In the genomic region with DNA sequence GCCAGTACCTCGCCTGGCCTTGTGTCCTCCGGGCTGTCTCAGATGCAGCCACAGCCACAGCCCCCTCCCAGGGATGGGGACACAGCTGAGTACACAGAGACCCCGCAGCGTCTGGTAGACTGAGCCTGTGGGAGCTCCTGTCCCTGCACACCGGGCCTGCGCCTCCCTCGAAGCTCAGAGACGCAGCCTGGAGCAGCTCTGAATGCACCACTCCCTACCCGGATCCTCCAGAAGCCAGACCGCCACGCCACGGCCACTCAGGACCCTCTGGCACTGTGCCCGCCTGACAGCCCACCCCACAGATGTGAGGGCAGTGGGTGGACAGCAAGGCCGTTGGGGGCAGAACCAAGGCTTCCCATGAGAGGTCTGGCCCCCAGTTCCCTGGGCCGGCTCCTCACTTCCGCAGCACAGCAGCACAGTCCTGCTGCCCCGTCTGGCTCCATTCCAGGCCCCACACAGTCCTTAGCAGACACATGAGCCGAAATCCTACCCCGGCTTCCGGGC, we compare ENCODE assay signal across 21 cellular contexts. TPM values are rescaled to one million over a fixed set of nuclear protein-coding genes. Genes with fewer than 3 reads are reported as not detected.
DNase-seq lines count a peak whose midpoint lies in the region; ATAC-seq and TF ChIP-seq lines count a peak whose summit lies in the region.
"Had no signal": no experiment of that assay in that cellular context is flagged by ENCODE, and none has a peak within 500 bp of the region (broad histone marks: within the 10 kb centered on the region; RNA-seq: fewer than 3 reads in every experiment).

No MANE protein-coding gene starts in this region.

- H3K27ac ChIP-seq in right cardiac atrium (ENCODE audit: low read length) (no peak overlapping the region), osteoblast (ENCODE audit: low read depth, low read length) (no peak overlapping the region), prostate gland (no peak overlapping the region)

- no peaks in the 10 kb centered on the region for H3K27me3 Mint-ChIP-seq in chondrocyte (ENCODE audit: low read depth)
- H3K27me3 Mint-ChIP-seq in activated T-cell treated with anti-CD3 and anti-CD28 coated beads, Interleukin-2, amount 50 U/mL, for 24 hours: peaks cover 32% of the 10 kb centered on the region

- intact Hi-C loops in right cardiac atrium (cut with DNase I): no loop called here
- intact Hi-C loops in left cardiac atrium (cut with DNase I): no loop called here
- intact Hi-C loops in prostate gland (cut with DNase I): no loop called here

- H4K20me1 ChIP-seq in osteoblast (ENCODE audit: insufficient read depth, low read length): no peaks in the 10 kb centered on the region

- TF ChIP-seq CTCF in chondrocyte (IDR thresholded peaks at IDR 0.05) (no peak), osteoblast (IDR thresholded peaks at IDR 0.05; ENCODE audit: extremely low read depth, low read depth, low read length) (no peak), prostate gland (IDR thresholded peaks at IDR 0.05) (no peak)

- no peaks in the 10 kb centered on the region for H3K27me3 ChIP-seq in right cardiac atrium (ENCODE audit: control insufficient read depth, insufficient read depth)
- H3K27me3 ChIP-seq in osteoblast (ENCODE audit: insufficient read depth, low read length): peaks cover 15% of the 10 kb centered on the region
- H3K27me3 ChIP-seq in prostate gland (replicated peaks; ENCODE audit: insufficient read depth): no peaks in the 10 kb centered on the region
- H3K27me3 ChIP-seq: MG63 had no signal

- H3K4me1 ChIP-seq in right cardiac atrium (ENCODE audit: control insufficient read depth, insufficient read depth, low read length) (peaks cover 8% of the 10 kb centered on the region), osteoblast (ENCODE audit: insufficient read depth, low read length) (no peaks in the 10 kb centered on the region), prostate gland (replicated peaks) (no peaks in the 10 kb centered on the region)

- no peaks in the 10 kb centered on the region for H3K9me3 Mint-ChIP-seq in chondrocyte (ENCODE audit: low read depth)
- no peaks in the 10 kb centered on the region for H3K9me3 Mint-ChIP-seq in activated T-cell treated with anti-CD3 and anti-CD28 coated beads, Interleukin-2, amount 50 U/mL, for 24 hours
- H3K9me3 Mint-ChIP-seq: CD8-positive, alpha-beta memory T cell had no signal

- H3K79me2 ChIP-seq in osteoblast (ENCODE audit: insufficient read depth, low read length): no peaks in the 10 kb centered on the region

- no peak overlapping the region for H2AFZ ChIP-seq in osteoblast (ENCODE audit: low read length)

- no peaks in the 10 kb centered on the region for H3K36me3 Mint-ChIP-seq in chondrocyte (ENCODE audit: low read depth)
- H3K36me3 Mint-ChIP-seq in activated T-cell treated with anti-CD3 and anti-CD28 coated beads, Interleukin-2, amount 50 U/mL, for 24 hours (ENCODE audit: low read depth): no peaks in the 10 kb centered on the region
- H3K36me3 Mint-ChIP-seq: CD8-positive, alpha-beta memory T cell; IgD-negative memory B cell had no signal

- TF ChIP-seq POLR2A in prostate gland (IDR thresholded peaks at IDR 0.05): no peak

- WGBS in right cardiac atrium: 70% methylated on average over 20 of the region's 20 CpGs
- WGBS in prostate gland: 85% methylated on average over 20 of the region's 20 CpGs

- H3K9me3 ChIP-seq in right cardiac atrium (ENCODE audit: control insufficient read depth, low read length): no peaks in the 10 kb centered on the region
- H3K9me3 ChIP-seq in osteoblast (ENCODE audit: low read depth, low read length): no peaks in the 10 kb centered on the region
- no peaks in the 10 kb centered on the region for H3K9me3 ChIP-seq in prostate gland
- H3K9me3 ChIP-seq: MG63 had no signal

- H3K36me3 ChIP-seq in osteoblast (ENCODE audit: insufficient read depth, low read length): no peaks in the 10 kb centered on the region
- no peaks in the 10 kb centered on the region for H3K36me3 ChIP-seq in prostate gland
- H3K36me3 ChIP-seq: MG63 had no signal

- no peak overlapping the region for H3K4me3 Mint-ChIP-seq in chondrocyte (ENCODE audit: unreplicated experiment)
- no peak overlapping the region for H3K4me3 Mint-ChIP-seq in activated T-cell treated with anti-CD3 and anti-CD28 coated beads, Interleukin-2, amount 50 U/mL, for 24 hours
- H3K4me3 Mint-ChIP-seq: CD8-positive, alpha-beta memory T cell had no signal

- ATAC-seq in right cardiac atrium (peak; percentile 6 to 20), left cardiac atrium (no peak)
- ATAC-seq: GM12878 had no signal

- no peak overlapping the region for H3K4me2 ChIP-seq in osteoblast (ENCODE audit: insufficient read depth, low read length)

- no peak overlapping the region for H3K4me3 ChIP-seq in right cardiac atrium (ENCODE audit: low read length)
- no peak overlapping the region for H3K4me3 ChIP-seq in osteoblast (ENCODE audit: insufficient read depth, low read length)
- no peak overlapping the region for H3K4me3 ChIP-seq in prostate gland
- H3K4me3 ChIP-seq: GM12878, MG63 had no signal

- DNase-seq in right cardiac atrium (peak in 1 of 3 donors; percentile 71), left cardiac atrium (no peak), chondrocyte (ENCODE audit: low spot score) (peak; percentile 90), osteoblast (ENCODE audit: insufficient read length, low spot score, missing footprints) (peak; percentile 31), NCI-H1694 (lab: John Stamatoyannopoulos, UW) (no peak), prostate gland (ENCODE audit: low spot score) (no peak)
- DNase-seq in activated T-cell treated with anti-CD3 and anti-CD28 coated beads, Interleukin-2, amount 50 U/mL, for 24 hours: no peak
- DNase-seq: C1 segment of cervical spinal cord, DMS53, EL, HCEC 1CT, Kasumi-1, MG63, NCI-H1048, NCI-H1436, NCI-H2081 treated with DMSO at 0.1 percent for 48 hours, NCI-H748 treated with DMSO at 0.1 percent for 48 hours had no signal

- no peak overlapping the region for H3K27ac Mint-ChIP-seq in chondrocyte (ENCODE audit: unreplicated experiment)
- H3K27ac Mint-ChIP-seq in activated T-cell treated with anti-CD3 and anti-CD28 coated beads, Interleukin-2, amount 50 U/mL, for 24 hours: no peak overlapping the region
- H3K27ac Mint-ChIP-seq: IgD-negative memory B cell had no signal

- H3K4me1 Mint-ChIP-seq in chondrocyte (ENCODE audit: low read depth): peaks cover 4% of the 10 kb centered on the region
- H3K4me1 Mint-ChIP-seq in activated T-cell treated with anti-CD3 and anti-CD28 coated beads, Interleukin-2, amount 50 U/mL, for 24 hours (ENCODE audit: low read depth): no peaks in the 10 kb centered on the region
- H3K4me1 Mint-ChIP-seq: CD8-positive, alpha-beta memory T cell; IgD-negative memory B cell had no signal

RNA-seq across cellular contexts. Expression of gene PAPOLB, which starts 40.8 kb away (rescaled TPM):
- under 1 TPM; 0.23 to 0.39 (median 0.30) TPM for total RNA-seq in right cardiac atrium
- polyA plus RNA-seq in right cardiac atrium: 0.16 TPM
- under 1 TPM; 0.06 to 0.26 TPM for total RNA-seq in left cardiac atrium
- 0.05 TPM in 1 of 3 replicates, not detected in the others for total RNA-seq in chondrocyte
- under 0.01 and 0.36 TPM in 2 replicates for total RNA-seq in osteoblast
- 1 to 10 TPM in 1 of 2 donors, not detected in 1; 4.7 TPM for total RNA-seq in prostate gland
- total RNA-seq: CD8-positive, alpha-beta memory T cell; GM12878; RPMI7951 had no signal
- polyA plus RNA-seq: CD8-positive, alpha-beta memory T cell; IgD-negative memory B cell had no signal

RNA-seq across cellular contexts. Expression of gene AP5Z1, which starts 45.6 kb away (rescaled TPM):
- total RNA-seq in right cardiac atrium (10 to 100 TPM; 10.5 to 17.3 (median 15.2) TPM), left cardiac atrium (10 to 100 TPM; 14.0 to 18.8 TPM), chondrocyte (35.7 to 61.2 TPM (median 59.7 TPM) in 3 replicates), osteoblast (63.9 and 73.1 TPM in 2 replicates), prostate gland (10 to 100 TPM; 30.9 to 61.7 TPM)
- polyA plus RNA-seq in right cardiac atrium: 12.4 TPM

Comparison
In these comparisons a context has a peak if more than half of its experiments do, and no peak if none do; other contexts are left out.
1. ATAC-seq: peak in right cardiac atrium (2 of 2); none in left cardiac atrium (0 of 2).
2. DNase-seq: peak in chondrocyte (single experiment) and osteoblast (single experiment); none in left cardiac atrium (single experiment), NCI-H1694 (single experiment), activated T-cell treated with anti-CD3 and anti-CD28 coated beads, Interleukin-2, amount 50 U/mL, for 24 hours (single experiment) and prostate gland (single experiment).